28 cellular contexts compared by ENCODE assay signal in the genomic region with DNA sequence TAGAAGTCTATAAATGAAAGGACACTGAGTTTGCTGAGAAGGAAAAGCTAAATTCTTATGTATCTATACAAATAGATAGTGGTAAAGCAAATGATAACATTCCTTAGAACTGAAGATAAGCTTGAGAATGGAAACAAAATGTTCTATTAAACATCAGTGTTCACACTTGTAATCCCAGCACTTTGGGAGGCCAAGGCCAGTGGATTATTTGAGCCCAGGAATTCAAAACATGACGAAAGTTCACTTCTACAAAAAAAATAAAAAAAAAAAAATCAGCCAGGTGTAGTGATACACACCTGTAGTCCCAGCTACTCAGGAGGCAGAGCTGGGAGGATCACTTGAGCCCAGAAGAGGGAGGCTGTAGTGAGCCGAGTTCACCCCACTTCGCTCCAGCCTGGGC.
"Had no signal": no experiment of that assay in that cellular context is flagged by ENCODE, and none has a peak within 500 bp of the region (broad histone marks: within the 10 kb centered on the region; RNA-seq: fewer than 3 reads in every experiment).

No MANE protein-coding gene starts in this region.

- H3K9me3 ChIP-seq: stomach, suprapubic skin, testis, thoracic aorta, thyroid gland, tibial artery, tibial nerve, transverse colon, upper lobe of left lung, upper lobe of right lung, uterus, vagina had no signal

- H3K27ac ChIP-seq: stomach, suprapubic skin, testis, thoracic aorta, thyroid gland, tibial artery, tibial nerve, transverse colon, upper lobe of left lung, upper lobe of right lung, uterus, vagina had no signal

- H3K4me3 Mint-ChIP-seq: stimulated activated effector memory CD8-positive, alpha-beta T cell treated with anti-CD3 and anti-CD28 coated beads, Interleukin-12 subunit alpha, Interleukin-12 subunit beta, amount 100 ng/mL, for 72 hours; stimulated activated memory B cell treated with anti-CD40 and anti-IgM and Interleukin-4, amounts not matched to agents 10 μg/mL and 1 μg/mL and 100 μg/mL, for 72 hours; stimulated activated naive B cell treated with anti-CD40 and anti-IgM and Interleukin-4, amounts not matched to agents 10 μg/mL and 1 μg/mL and 100 μg/mL, for 72 hours; stimulated activated naive CD8-positive, alpha-beta T cell treated with anti-CD3 and anti-CD28 coated beads, Interleukin-15, amount 100 ng/mL, for 72 hours; stimulated activated naive CD8-positive, alpha-beta T cell treated with anti-CD3 and anti-CD28 coated beads, Interleukin-15, Interleukin-2, amounts not matched to agents 100 ng/mL and 50 ng/mL, for 24 hours; type B pancreatic cell had no signal

- H3K36me3 ChIP-seq: stomach, suprapubic skin, thoracic aorta, thyroid gland, tibial artery, tibial nerve, transverse colon, upper lobe of left lung, upper lobe of right lung, uterus, vagina had no signal

- H3K4me1 ChIP-seq: stomach, suprapubic skin, testis, thyroid gland, tibial artery, tibial nerve, transverse colon, upper lobe of left lung, upper lobe of right lung, uterus, vagina had no signal

- H3K27me3 Mint-ChIP-seq: stimulated activated memory B cell treated with anti-CD40 and anti-IgM and Interleukin-4, amounts not matched to agents 10 μg/mL and 1 μg/mL and 100 μg/mL, for 72 hours; stimulated activated naive B cell treated with anti-CD40 and anti-IgM and Interleukin-4, amounts not matched to agents 10 μg/mL and 1 μg/mL and 100 μg/mL, for 72 hours; stimulated activated naive CD8-positive, alpha-beta T cell treated with anti-CD3 and anti-CD28 coated beads, Interleukin-15, amount 100 ng/mL, for 72 hours; type B pancreatic cell had no signal

- H3K27ac Mint-ChIP-seq: stimulated activated effector memory CD8-positive, alpha-beta T cell treated with anti-CD3 and anti-CD28 coated beads, Interleukin-12 subunit alpha, Interleukin-12 subunit beta, amount 100 ng/mL, for 72 hours; stimulated activated memory B cell treated with anti-CD40 and anti-IgM and Interleukin-4, amounts not matched to agents 10 μg/mL and 1 μg/mL and 100 μg/mL, for 72 hours; stimulated activated naive B cell treated with anti-CD40 and anti-IgM and Interleukin-4, amounts not matched to agents 10 μg/mL and 1 μg/mL and 100 μg/mL, for 72 hours; stimulated activated naive CD8-positive, alpha-beta T cell treated with anti-CD3 and anti-CD28 coated beads, Interleukin-15, amount 100 ng/mL, for 72 hours; stimulated activated naive CD8-positive, alpha-beta T cell treated with anti-CD3 and anti-CD28 coated beads, Interleukin-15, Interleukin-2, amounts not matched to agents 100 ng/mL and 50 ng/mL, for 24 hours; type B pancreatic cell had no signal

- DNase-seq: stimulated activated CD4-positive, alpha-beta T cell treated with anti-CD3 and anti-CD28 coated beads, Interleukin-2, amount 100 ng/mL, for 48 hours; stimulated activated CD4-positive, alpha-beta T cell treated with anti-CD3 and anti-CD28 coated beads, Interleukin-4, amount 100 ng/mL, for 1 hour; stimulated activated CD4-positive, alpha-beta T cell treated with anti-CD3 and anti-CD28 coated beads, Interleukin-4, amount 100 ng/mL, for 24 hours; stimulated activated CD4-positive, alpha-beta T cell treated with anti-CD3 and anti-CD28 coated beads, Interleukin-4, amount 100 ng/mL, for 4 hours; stimulated activated CD8-positive, alpha-beta memory T cell treated with anti-CD3 and anti-CD28 coated beads, Interleukin-4, amount 100 ng/mL, for 48 hours; stimulated activated naive B cell treated with anti-CD40 and anti-IgM and Interleukin-4, amounts not matched to agents 10 μg/mL and 1 μg/mL and 100 μg/mL, for 72 hours; stimulated activated naive CD4-positive, alpha-beta T cell; stimulated activated naive CD4-positive, alpha-beta T cell treated with Interleukin-2 at 50 U/mL for 16 hours; stimulated activated naive CD8-positive, alpha-beta T cell treated with anti-CD3 and anti-CD28 coated beads, Interleukin-15, amount 100 ng/mL, for 72 hours; stimulated activated naive CD8-positive, alpha-beta T cell treated with anti-CD3 and anti-CD28 coated beads, Interleukin-15, Interleukin-2, amounts not matched to agents 100 U/mL and 50 U/mL, for 24 hours; stomach; substantia nigra; testis; thyroid gland; tibial artery; transverse colon; trophoblast cell; upper lobe of left lung; upper lobe of right lung; uterus had no signal

- H3K4me3 ChIP-seq: stomach, suprapubic skin, testis, thoracic aorta, thyroid gland, tibial artery, tibial nerve, transverse colon, upper lobe of left lung, upper lobe of right lung, uterus, vagina had no signal

- H3K27me3 ChIP-seq: stomach, suprapubic skin, testis, thyroid gland, tibial artery, tibial nerve, transverse colon, upper lobe of left lung, upper lobe of right lung, uterus, vagina had no signal

- H3K9me3 Mint-ChIP-seq: stimulated activated effector memory CD8-positive, alpha-beta T cell treated with anti-CD3 and anti-CD28 coated beads, Interleukin-12 subunit alpha, Interleukin-12 subunit beta, amount 100 ng/mL, for 72 hours; stimulated activated memory B cell treated with anti-CD40 and anti-IgM and Interleukin-4, amounts not matched to agents 10 μg/mL and 1 μg/mL and 100 μg/mL, for 72 hours; stimulated activated naive CD8-positive, alpha-beta T cell treated with anti-CD3 and anti-CD28 coated beads, Interleukin-15, amount 100 ng/mL, for 72 hours; stimulated activated naive CD8-positive, alpha-beta T cell treated with anti-CD3 and anti-CD28 coated beads, Interleukin-15, Interleukin-2, amounts not matched to agents 100 ng/mL and 50 ng/mL, for 24 hours; type B pancreatic cell had no signal

- ATAC-seq: stimulated activated effector memory CD8-positive, alpha-beta T cell treated with anti-CD3 and anti-CD28 coated beads, Interleukin-12 subunit alpha, Interleukin-12 subunit beta, amount 100 ng/mL, for 72 hours; stimulated activated naive B cell treated with anti-CD40 and anti-IgM and Interleukin-4, amounts not matched to agents 10 μg/mL and 1 μg/mL and 100 μg/mL, for 72 hours; stimulated activated naive CD8-positive, alpha-beta T cell treated with anti-CD3 and anti-CD28 coated beads, Interleukin-15, amount 100 ng/mL, for 72 hours; stimulated activated naive CD8-positive, alpha-beta T cell treated with anti-CD3 and anti-CD28 coated beads, Interleukin-15, Interleukin-2, amounts not matched to agents 100 U/mL and 50 U/mL, for 24 hours; upper lobe of right lung had no signal

- H3K36me3 Mint-ChIP-seq: stimulated activated effector memory CD8-positive, alpha-beta T cell treated with anti-CD3 and anti-CD28 coated beads, Interleukin-12 subunit alpha, Interleukin-12 subunit beta, amount 100 ng/mL, for 72 hours; stimulated activated memory B cell treated with anti-CD40 and anti-IgM and Interleukin-4, amounts not matched to agents 10 μg/mL and 1 μg/mL and 100 μg/mL, for 72 hours; stimulated activated naive B cell treated with anti-CD40 and anti-IgM and Interleukin-4, amounts not matched to agents 10 μg/mL and 1 μg/mL and 100 μg/mL, for 72 hours; type B pancreatic cell had no signal

- H3K4me1 Mint-ChIP-seq: stimulated activated effector memory CD8-positive, alpha-beta T cell treated with anti-CD3 and anti-CD28 coated beads, Interleukin-12 subunit alpha, Interleukin-12 subunit beta, amount 100 ng/mL, for 72 hours; stimulated activated memory B cell treated with anti-CD40 and anti-IgM and Interleukin-4, amounts not matched to agents 10 μg/mL and 1 μg/mL and 100 μg/mL, for 72 hours; stimulated activated naive B cell treated with anti-CD40 and anti-IgM and Interleukin-4, amounts not matched to agents 10 μg/mL and 1 μg/mL and 100 μg/mL, for 72 hours; stimulated activated naive CD8-positive, alpha-beta T cell treated with anti-CD3 and anti-CD28 coated beads, Interleukin-15, amount 100 ng/mL, for 72 hours had no signal
